In the genomic region with DNA sequence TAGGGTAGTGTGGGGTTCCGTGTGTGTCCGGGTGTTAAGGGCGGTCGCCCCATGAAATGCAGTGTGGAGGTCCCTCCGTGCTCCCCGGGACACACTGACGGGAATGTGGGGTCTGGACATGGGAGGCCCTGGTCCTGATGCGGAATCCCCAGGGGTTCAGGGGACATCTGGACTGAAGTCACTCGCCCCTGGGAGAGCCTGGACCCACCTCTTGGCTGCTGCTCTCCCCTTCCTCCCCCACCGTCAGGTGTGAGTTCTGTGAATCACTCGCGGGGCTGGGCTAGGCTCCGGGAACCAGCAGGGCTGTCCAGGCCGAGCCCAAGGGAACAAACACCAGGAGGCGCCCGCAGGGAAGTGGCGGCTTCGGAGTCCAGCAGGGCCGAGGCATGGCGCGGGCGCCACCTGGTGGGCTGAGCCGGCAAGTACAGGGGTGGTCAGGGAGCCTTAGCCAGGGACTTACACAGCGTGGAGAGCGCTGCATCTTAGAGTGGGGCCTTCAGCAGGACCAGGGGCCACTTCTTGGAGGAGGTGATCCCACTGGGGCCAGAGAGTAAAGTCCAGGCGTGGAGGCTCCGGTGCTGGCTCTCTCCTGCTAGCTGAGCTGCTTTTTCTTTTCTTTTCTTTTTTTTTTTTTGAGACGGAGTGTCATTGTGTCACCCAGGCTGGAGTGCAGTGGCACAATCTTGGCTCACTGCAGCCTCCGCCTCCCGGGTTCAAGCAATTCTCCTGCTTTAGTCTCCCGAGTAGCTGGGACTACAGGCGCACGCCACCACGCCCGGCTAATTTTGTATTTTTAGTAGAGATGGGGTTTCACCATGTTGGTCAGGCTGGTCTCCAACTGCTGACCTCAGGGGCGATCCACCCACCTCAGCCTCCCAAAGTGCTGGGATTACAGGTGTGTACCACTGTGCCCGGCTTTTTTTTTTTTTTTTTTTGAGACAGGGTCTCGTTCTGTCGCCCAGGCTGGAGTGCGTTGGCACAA, we compare ENCODE assay signal across 1 cellular context.
TF ChIP-seq lines count a peak whose summit lies in the region.

No MANE protein-coding gene starts in this region.

TF ChIP-seq in WTC11, 78 proteins besides CTCF, POLR2A, EP300 and RAD21 (continued from another document):
- TF ChIP-seq, protein P1, sequence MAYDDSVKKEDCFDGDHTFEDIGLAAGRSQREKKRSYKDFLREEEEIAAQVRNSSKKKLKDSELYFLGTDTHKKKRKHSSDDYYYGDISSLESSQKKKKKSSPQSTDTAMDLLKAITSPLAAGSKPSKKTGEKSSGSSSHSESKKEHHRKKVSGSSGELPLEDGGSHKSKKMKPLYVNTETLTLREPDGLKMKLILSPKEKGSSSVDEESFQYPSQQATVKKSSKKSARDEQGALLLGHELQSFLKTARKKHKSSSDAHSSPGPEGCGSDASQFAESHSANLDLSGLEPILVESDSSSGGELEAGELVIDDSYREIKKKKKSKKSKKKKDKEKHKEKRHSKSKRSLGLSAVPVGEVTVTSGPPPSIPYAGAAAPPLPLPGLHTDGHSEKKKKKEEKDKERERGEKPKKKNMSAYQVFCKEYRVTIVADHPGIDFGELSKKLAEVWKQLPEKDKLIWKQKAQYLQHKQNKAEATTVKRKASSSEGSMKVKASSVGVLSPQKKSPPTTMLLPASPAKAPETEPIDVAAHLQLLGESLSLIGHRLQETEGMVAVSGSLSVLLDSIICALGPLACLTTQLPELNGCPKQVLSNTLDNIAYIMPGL (CRISPR knock-in tag; IDR thresholded peaks at IDR 0.05): peak; percentile 67; the same call in 1 of the 2 replicates
- TF ChIP-seq, protein P2, sequence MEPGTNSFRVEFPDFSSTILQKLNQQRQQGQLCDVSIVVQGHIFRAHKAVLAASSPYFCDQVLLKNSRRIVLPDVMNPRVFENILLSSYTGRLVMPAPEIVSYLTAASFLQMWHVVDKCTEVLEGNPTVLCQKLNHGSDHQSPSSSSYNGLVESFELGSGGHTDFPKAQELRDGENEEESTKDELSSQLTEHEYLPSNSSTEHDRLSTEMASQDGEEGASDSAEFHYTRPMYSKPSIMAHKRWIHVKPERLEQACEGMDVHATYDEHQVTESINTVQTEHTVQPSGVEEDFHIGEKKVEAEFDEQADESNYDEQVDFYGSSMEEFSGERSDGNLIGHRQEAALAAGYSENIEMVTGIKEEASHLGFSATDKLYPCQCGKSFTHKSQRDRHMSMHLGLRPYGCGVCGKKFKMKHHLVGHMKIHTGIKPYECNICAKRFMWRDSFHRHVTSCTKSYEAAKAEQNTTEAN (CRISPR knock-in tag; IDR thresholded peaks at IDR 0.05): 0 out of 2 replicates have a peak, but pooled peaks have one; percentile 41
- TF ChIP-seq ETV6 (CRISPR knock-in tag; IDR thresholded peaks at IDR 0.05) (peak; percentile 51; the same call in 1 of the 2 replicates), RELA (CRISPR knock-in tag; IDR thresholded peaks at IDR 0.05; ENCODE audit: borderline replicate concordance) (no peak)
